Comparison of ENCODE assay signal across 2 cellular contexts in genomic region chr5:89712135-89712700, GRCh38.
A peak's percentile ranks its signal among the peaks of the same experiment; 100 is the strongest.
TF ChIP-seq lines count a peak whose summit lies in the region.

No MANE protein-coding gene starts in this region.

TF ChIP-seq in SK-N-SH, 30 proteins besides CTCF, POLR2A, EP300 and RAD21:
- TF ChIP-seq RCOR1 (IDR thresholded peaks at IDR 0.05; ENCODE audit: low read length) (peak; percentile 98), GATA2 (CRISPR knock-in tag; IDR thresholded peaks at IDR 0.05) (peak; percentile 96), TCF12 (IDR thresholded peaks at IDR 0.05) (peak; percentile 24; the same call in 1 of the 2 replicates), POLR2AphosphoS5 (IDR thresholded peaks at IDR 0.05; ENCODE audit: low read depth, low read length) (peak; percentile 45; the same call in 1 of the 2 replicates), FOXJ3 (CRISPR knock-in tag; IDR thresholded peaks at IDR 0.05) (peak; percentile 87), CHD2 (IDR thresholded peaks at IDR 0.05; ENCODE audit: low read length, partially characterized antibody) (peak; percentile 77), IRF3 (IDR thresholded peaks at IDR 0.05; ENCODE audit: low read depth, low read length) (no peak)
- TF ChIP-seq, protein P1, sequence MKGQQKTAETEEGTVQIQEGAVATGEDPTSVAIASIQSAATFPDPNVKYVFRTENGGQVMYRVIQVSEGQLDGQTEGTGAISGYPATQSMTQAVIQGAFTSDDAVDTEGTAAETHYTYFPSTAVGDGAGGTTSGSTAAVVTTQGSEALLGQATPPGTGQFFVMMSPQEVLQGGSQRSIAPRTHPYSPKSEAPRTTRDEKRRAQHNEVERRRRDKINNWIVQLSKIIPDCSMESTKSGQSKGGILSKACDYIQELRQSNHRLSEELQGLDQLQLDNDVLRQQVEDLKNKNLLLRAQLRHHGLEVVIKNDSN (IDR thresholded peaks at IDR 0.05; ENCODE audit: borderline replicate concordance, low read depth) = no peak

TF ChIP-seq in K562, 482 proteins besides CTCF, POLR2A, EP300 and RAD21:
- peak; percentile 29; the same call in 1 of the 2 replicates for TF ChIP-seq ZNF316 (IDR thresholded peaks at IDR 0.05)
- no peak for TF ChIP-seq NBN (IDR thresholded peaks at IDR 0.05; ENCODE audit: low read depth)
